Comparison of ENCODE assay signal across 1 cellular context in genomic region chr11:2134022-2135010, GRCh38.
TF ChIP-seq lines count a peak whose summit lies in the region.

No MANE protein-coding gene starts in this region.

TF ChIP-seq in H1, 55 proteins besides CTCF, POLR2A, EP300 and RAD21:
- no peak for TF ChIP-seq ZNF274 (IDR thresholded peaks at IDR 0.05; ENCODE audit: borderline replicate concordance, extremely low read depth, low read length)
- TF ChIP-seq KDM4A (IDR thresholded peaks at IDR 0.05; ENCODE audit: low read depth, low read length, severe bottlenecking) = no peak
- TF ChIP-seq PHF8 (conservative IDR thresholded peaks at IDR 0.05; ENCODE audit: low read depth, low read length) = no peak
- TF ChIP-seq TAF7 (optimal IDR thresholded peaks at IDR 0.05; ENCODE audit: borderline replicate concordance, low read depth, low read length) = no peak
- no peak for TF ChIP-seq CHD1 (IDR thresholded peaks at IDR 0.05; ENCODE audit: low read depth, low read length)
- TF ChIP-seq SRF (IDR thresholded peaks at IDR 0.05; ENCODE audit: low read depth, low read length) = no peak
- no peak for TF ChIP-seq CBX8 (IDR thresholded peaks at IDR 0.05; ENCODE audit: borderline replicate concordance, low read depth, low read length)
- no peak for TF ChIP-seq ATF2 (IDR thresholded peaks at IDR 0.05; ENCODE audit: low read length)
- no peak for TF ChIP-seq EZH2 (IDR thresholded peaks at IDR 0.05; ENCODE audit: low read depth, low read length, severe bottlenecking)
- no peak for TF ChIP-seq RXRA (IDR thresholded peaks at IDR 0.05; ENCODE audit: insufficient read depth, low read depth, low read length)
- TF ChIP-seq CHD2 (IDR thresholded peaks at IDR 0.05; ENCODE audit: low read length) = no peak
- no peak for TF ChIP-seq USF2 (IDR thresholded peaks at IDR 0.05; ENCODE audit: low read length)
- TF ChIP-seq CEBPB (IDR thresholded peaks at IDR 0.05; ENCODE audit: low read depth, low read length) = no peak
- no peak for TF ChIP-seq SIN3A (conservative IDR thresholded peaks at IDR 0.05 in 1 of 2, IDR thresholded peaks at IDR 0.05 in 1 of 2; ENCODE audit: low read depth in 1 of 2, low read length in 2 of 2)
- no peak for TF ChIP-seq CTBP2 (IDR thresholded peaks at IDR 0.05; ENCODE audit: borderline replicate concordance, insufficient read depth, insufficient read length, low read length)
- no peak for TF ChIP-seq TAF1 (IDR thresholded peaks at IDR 0.05; ENCODE audit: low read depth, low read length)
- no peak for TF ChIP-seq KDM1A (IDR thresholded peaks at IDR 0.05; ENCODE audit: borderline replicate concordance, low read length)
